In the genomic region with DNA sequence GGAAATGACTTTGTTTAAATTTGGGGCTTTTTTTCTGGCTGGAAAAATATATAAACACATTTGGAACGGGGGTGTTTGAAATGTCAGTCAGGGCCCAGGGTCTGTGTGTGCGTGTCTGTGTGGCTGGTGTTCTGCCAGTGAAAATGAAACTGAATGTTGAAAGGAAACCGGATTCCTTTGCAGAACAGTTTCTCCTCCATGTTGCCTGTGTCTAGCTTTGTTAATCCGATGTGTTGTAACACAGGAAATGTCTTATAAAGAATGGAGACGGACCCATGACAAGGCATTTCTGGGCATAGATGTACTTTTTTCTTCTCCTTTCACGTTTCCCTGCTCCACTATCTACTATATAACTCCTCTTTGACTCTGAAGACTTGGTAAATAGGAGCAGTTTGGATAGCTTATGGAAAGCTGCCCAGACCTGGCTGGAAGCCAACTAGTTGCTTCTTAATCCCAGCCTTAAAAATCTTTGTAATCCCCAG, we compare ENCODE assay signal across 1 cellular context.
TF ChIP-seq lines count a peak whose summit lies in the region.

No MANE protein-coding gene starts in this region.

TF ChIP-seq in HEK293, 187 proteins besides CTCF, POLR2A, EP300 and RAD21 (continued from another document):
- TF ChIP-seq, protein P1, sequence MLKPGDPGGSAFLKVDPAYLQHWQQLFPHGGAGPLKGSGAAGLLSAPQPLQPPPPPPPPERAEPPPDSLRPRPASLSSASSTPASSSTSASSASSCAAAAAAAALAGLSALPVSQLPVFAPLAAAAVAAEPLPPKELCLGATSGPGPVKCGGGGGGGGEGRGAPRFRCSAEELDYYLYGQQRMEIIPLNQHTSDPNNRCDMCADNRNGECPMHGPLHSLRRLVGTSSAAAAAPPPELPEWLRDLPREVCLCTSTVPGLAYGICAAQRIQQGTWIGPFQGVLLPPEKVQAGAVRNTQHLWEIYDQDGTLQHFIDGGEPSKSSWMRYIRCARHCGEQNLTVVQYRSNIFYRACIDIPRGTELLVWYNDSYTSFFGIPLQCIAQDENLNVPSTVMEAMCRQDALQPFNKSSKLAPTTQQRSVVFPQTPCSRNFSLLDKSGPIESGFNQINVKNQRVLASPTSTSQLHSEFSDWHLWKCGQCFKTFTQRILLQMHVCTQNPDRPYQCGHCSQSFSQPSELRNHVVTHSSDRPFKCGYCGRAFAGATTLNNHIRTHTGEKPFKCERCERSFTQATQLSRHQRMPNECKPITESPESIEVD (tag by site-specific recombination; IDR thresholded peaks at IDR 0.05): peak; percentile 18; the same call in 1 of the 2 replicates
- TF ChIP-seq, protein P2, sequence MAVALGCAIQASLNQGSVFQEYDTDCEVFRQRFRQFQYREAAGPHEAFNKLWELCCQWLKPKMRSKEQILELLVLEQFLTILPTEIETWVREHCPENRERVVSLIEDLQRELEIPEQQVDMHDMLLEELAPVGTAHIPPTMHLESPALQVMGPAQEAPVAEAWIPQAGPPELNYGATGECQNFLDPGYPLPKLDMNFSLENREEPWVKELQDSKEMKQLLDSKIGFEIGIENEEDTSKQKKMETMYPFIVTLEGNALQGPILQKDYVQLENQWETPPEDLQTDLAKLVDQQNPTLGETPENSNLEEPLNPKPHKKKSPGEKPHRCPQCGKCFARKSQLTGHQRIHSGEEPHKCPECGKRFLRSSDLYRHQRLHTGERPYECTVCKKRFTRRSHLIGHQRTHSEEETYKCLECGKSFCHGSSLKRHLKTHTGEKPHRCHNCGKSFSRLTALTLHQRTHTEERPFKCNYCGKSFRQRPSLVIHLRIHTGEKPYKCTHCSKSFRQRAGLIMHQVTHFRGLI (tag by site-specific recombination; IDR thresholded peaks at IDR 0.05): no peak
- TF ChIP-seq, protein P3, sequence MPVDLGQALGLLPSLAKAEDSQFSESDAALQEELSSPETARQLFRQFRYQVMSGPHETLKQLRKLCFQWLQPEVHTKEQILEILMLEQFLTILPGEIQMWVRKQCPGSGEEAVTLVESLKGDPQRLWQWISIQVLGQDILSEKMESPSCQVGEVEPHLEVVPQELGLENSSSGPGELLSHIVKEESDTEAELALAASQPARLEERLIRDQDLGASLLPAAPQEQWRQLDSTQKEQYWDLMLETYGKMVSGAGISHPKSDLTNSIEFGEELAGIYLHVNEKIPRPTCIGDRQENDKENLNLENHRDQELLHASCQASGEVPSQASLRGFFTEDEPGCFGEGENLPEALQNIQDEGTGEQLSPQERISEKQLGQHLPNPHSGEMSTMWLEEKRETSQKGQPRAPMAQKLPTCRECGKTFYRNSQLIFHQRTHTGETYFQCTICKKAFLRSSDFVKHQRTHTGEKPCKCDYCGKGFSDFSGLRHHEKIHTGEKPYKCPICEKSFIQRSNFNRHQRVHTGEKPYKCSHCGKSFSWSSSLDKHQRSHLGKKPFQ (tag by site-specific recombination; IDR thresholded peaks at IDR 0.05): no peak
- TF ChIP-seq ZSCAN23 (tag by site-specific recombination; IDR thresholded peaks at IDR 0.05) (no peak), ZBTB17 (tag by site-specific recombination; IDR thresholded peaks at IDR 0.05) (peak; percentile 28; the same call in 1 of the 2 replicates), MYNN (tag by site-specific recombination; IDR thresholded peaks at IDR 0.05; ENCODE audit: borderline replicate concordance) (no peak), ZNF792 (tag by site-specific recombination; IDR thresholded peaks at IDR 0.05) (no peak)
